In genomic region chr10:31031666-31032514, GRCh38 we compare ENCODE assay signal across 1 cellular context.
TF ChIP-seq lines count a peak whose summit lies in the region.

Gene ZNF438 (minus strand): TSS chr10:31031865. CDS start chr10:30877034, 154,831 bp downstream.

TF ChIP-seq in HepG2, 621 proteins besides CTCF, POLR2A, EP300 and RAD21 (continued from another document and continues in another):
- no peak; the same call in 1 of the 2 replicates for TF ChIP-seq TRAFD1 (CRISPR knock-in tag; IDR thresholded peaks at IDR 0.05; ENCODE audit: borderline replicate concordance)
- peak; percentile 37 for TF ChIP-seq HNRNPLL (IDR thresholded peaks at IDR 0.05; ENCODE audit: low read depth, low read length, poor library complexity, severe bottlenecking)
- TF ChIP-seq ZBTB42 (CRISPR knock-in tag; IDR thresholded peaks at IDR 0.05), result peak; percentile 52; the same call in 1 of the 2 replicates
- no peak for TF ChIP-seq SMAD1 (CRISPR knock-in tag; IDR thresholded peaks at IDR 0.05; ENCODE audit: borderline replicate concordance, low read depth)
- TF ChIP-seq GFI1 (CRISPR knock-in tag; IDR thresholded peaks at IDR 0.05; ENCODE audit: borderline replicate concordance), result peak; percentile 34; the same call in 1 of the 2 replicates
- peak; percentile 32; the same call in 1 of the 2 replicates for TF ChIP-seq ZNF441 (CRISPR knock-in tag; IDR thresholded peaks at IDR 0.05; ENCODE audit: borderline replicate concordance)
- TF ChIP-seq ZFAT (CRISPR knock-in tag; conservative IDR thresholded peaks at IDR 0.05), result 0 out of 2 replicates have a peak, but pooled peaks have one; percentile 68
- no peak for TF ChIP-seq NR3C1 (CRISPR knock-in tag; IDR thresholded peaks at IDR 0.05)
- peak; percentile 21; the same call in 1 of the 2 replicates for TF ChIP-seq DRAP1 (CRISPR knock-in tag; IDR thresholded peaks at IDR 0.05)
- 0 out of 2 replicates have a peak, but pooled peaks have one; percentile 43 for TF ChIP-seq POLR2AphosphoS5 (IDR thresholded peaks at IDR 0.05; ENCODE audit: low read depth, low read length)
- 0 out of 2 replicates have a peak, but pooled peaks have one; percentile 43 for TF ChIP-seq ZNF354B (CRISPR knock-in tag; IDR thresholded peaks at IDR 0.05)
- no peak for TF ChIP-seq HMG20A (CRISPR knock-in tag; IDR thresholded peaks at IDR 0.05; ENCODE audit: borderline replicate concordance)
- TF ChIP-seq ZNF234 (CRISPR knock-in tag; conservative IDR thresholded peaks at IDR 0.05), result peak; percentile 87; the same call in 1 of the 2 replicates
- 0 out of 2 replicates have a peak, but pooled peaks have one; percentile 42 for TF ChIP-seq HNRNPUL1 (IDR thresholded peaks at IDR 0.05; ENCODE audit: low read depth, low read length)
- no peak for TF ChIP-seq ELF4 (CRISPR knock-in tag; IDR thresholded peaks at IDR 0.05; ENCODE audit: borderline replicate concordance)
- TF ChIP-seq SRSF9 (IDR thresholded peaks at IDR 0.05; ENCODE audit: borderline replicate concordance, insufficient read depth, low read depth, low read length, poor library complexity, severe bottlenecking), result no peak
- TF ChIP-seq, protein P1, sequence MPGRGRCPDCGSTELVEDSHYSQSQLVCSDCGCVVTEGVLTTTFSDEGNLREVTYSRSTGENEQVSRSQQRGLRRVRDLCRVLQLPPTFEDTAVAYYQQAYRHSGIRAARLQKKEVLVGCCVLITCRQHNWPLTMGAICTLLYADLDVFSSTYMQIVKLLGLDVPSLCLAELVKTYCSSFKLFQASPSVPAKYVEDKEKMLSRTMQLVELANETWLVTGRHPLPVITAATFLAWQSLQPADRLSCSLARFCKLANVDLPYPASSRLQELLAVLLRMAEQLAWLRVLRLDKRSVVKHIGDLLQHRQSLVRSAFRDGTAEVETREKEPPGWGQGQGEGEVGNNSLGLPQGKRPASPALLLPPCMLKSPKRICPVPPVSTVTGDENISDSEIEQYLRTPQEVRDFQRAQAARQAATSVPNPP (CRISPR knock-in tag; IDR thresholded peaks at IDR 0.05), result 0 out of 2 replicates have a peak, but pooled peaks have one; percentile 59
- TF ChIP-seq KDM2A (CRISPR knock-in tag; IDR thresholded peaks at IDR 0.05; ENCODE audit: borderline replicate concordance, low read depth), result peak; percentile 70; the same call in 1 of the 2 replicates
- TF ChIP-seq, protein P2, sequence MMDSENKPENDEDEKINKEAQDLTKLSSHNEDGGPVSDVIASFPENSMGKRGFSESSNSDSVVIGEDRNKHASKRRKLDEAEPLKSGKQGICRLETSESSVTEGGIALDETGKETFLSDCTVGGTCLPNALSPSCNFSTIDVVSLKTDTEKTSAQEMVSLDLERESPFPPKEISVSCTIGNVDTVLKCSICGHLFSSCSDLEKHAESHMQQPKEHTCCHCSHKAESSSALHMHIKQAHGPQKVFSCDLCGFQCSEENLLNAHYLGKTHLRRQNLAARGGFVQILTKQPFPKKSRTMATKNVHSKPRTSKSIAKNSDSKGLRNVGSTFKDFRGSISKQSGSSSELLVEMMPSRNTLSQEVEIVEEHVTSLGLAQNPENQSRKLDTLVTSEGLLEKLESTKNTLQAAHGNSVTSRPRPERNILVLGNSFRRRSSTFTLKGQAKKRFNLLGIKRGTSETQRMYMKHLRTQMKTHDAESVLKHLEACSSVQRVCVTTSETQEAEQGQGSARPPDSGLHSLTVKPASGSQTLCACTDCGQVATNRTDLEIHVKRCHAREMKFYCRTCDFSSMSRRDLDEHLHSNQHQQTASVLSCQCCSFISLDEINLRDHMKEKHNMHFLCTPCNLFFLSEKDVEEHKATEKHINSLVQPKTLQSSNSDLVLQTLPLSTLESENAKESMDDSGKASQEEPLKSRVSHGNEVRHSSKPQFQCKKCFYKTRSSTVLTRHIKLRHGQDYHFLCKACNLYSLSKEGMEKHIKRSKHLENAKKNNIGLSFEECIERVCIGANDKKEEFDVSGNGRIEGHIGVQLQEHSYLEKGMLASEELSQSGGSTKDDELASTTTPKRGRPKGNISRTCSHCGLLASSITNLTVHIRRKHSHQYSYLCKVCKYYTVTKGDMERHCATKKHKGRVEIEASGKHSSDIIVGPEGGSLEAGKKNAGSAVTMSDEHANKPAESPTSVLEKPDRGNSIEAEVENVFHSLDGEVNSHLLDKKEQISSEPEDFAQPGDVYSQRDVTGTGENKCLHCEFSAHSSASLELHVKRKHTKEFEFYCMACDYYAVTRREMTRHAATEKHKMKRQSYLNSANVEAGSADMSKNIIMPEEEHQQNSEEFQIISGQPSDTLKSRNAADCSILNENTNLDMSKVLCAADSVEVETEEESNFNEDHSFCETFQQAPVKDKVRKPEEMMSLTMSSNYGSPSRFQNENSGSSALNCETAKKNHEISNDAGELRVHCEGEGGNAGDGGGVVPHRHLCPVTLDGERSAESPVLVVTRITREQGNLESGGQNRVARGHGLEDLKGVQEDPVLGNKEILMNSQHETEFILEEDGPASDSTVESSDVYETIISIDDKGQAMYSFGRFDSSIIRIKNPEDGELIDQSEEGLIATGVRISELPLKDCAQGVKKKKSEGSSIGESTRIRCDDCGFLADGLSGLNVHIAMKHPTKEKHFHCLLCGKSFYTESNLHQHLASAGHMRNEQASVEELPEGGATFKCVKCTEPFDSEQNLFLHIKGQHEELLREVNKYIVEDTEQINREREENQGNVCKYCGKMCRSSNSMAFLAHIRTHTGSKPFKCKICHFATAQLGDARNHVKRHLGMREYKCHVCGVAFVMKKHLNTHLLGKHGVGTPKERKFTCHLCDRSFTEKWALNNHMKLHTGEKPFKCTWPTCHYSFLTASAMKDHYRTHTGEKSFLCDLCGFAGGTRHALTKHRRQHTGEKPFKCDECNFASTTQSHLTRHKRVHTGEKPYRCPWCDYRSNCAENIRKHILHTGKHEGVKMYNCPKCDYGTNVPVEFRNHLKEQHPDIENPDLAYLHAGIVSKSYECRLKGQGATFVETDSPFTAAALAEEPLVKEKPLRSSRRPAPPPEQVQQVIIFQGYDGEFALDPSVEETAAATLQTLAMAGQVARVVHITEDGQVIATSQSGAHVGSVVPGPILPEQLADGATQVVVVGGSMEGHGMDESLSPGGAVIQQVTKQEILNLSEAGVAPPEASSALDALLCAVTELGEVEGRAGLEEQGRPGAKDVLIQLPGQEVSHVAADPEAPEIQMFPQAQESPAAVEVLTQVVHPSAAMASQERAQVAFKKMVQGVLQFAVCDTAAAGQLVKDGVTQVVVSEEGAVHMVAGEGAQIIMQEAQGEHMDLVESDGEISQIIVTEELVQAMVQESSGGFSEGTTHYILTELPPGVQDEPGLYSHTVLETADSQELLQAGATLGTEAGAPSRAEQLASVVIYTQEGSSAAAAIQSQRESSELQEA (CRISPR knock-in tag; IDR thresholded peaks at IDR 0.05; ENCODE audit: not compliant biosample characterization), result no peak
- peak; percentile 80 for TF ChIP-seq ATF7 (IDR thresholded peaks at IDR 0.05)
- TF ChIP-seq ATF7 (CRISPR knock-in tag; IDR thresholded peaks at IDR 0.05), result peak; percentile 61; the same call in 1 of the 2 replicates
- no peak for TF ChIP-seq TAF15 (IDR thresholded peaks at IDR 0.05; ENCODE audit: low read depth, low read length, poor library complexity, severe bottlenecking)
- TF ChIP-seq, protein P3, sequence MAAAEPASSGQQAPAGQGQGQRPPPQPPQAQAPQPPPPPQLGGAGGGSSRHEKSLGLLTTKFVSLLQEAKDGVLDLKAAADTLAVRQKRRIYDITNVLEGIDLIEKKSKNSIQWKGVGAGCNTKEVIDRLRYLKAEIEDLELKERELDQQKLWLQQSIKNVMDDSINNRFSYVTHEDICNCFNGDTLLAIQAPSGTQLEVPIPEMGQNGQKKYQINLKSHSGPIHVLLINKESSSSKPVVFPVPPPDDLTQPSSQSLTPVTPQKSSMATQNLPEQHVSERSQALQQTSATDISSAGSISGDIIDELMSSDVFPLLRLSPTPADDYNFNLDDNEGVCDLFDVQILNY (CRISPR knock-in tag; conservative IDR thresholded peaks at IDR 0.05), result peak; percentile 51; the same call in 1 of the 2 replicates
- TF ChIP-seq ZNF337 (CRISPR knock-in tag; IDR thresholded peaks at IDR 0.05; ENCODE audit: borderline replicate concordance, low read depth), result no peak
- TF ChIP-seq AGO1 (IDR thresholded peaks at IDR 0.05; ENCODE audit: low read depth, low read length, poor library complexity, severe bottlenecking), result no peak
- 0 out of 2 replicates have a peak, but pooled peaks have one; percentile 3 for TF ChIP-seq BHLHE40 (IDR thresholded peaks at IDR 0.05; ENCODE audit: low read length)
- TF ChIP-seq ZNF512B (CRISPR knock-in tag; IDR thresholded peaks at IDR 0.05; ENCODE audit: borderline replicate concordance), result no peak
- no peak for TF ChIP-seq PTBP1 (IDR thresholded peaks at IDR 0.05; ENCODE audit: low read depth, low read length, poor library complexity, severe bottlenecking)
- TF ChIP-seq, protein P4, sequence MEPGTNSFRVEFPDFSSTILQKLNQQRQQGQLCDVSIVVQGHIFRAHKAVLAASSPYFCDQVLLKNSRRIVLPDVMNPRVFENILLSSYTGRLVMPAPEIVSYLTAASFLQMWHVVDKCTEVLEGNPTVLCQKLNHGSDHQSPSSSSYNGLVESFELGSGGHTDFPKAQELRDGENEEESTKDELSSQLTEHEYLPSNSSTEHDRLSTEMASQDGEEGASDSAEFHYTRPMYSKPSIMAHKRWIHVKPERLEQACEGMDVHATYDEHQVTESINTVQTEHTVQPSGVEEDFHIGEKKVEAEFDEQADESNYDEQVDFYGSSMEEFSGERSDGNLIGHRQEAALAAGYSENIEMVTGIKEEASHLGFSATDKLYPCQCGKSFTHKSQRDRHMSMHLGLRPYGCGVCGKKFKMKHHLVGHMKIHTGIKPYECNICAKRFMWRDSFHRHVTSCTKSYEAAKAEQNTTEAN (CRISPR knock-in tag; conservative IDR thresholded peaks at IDR 0.05), result peak; percentile 76; the same call in 1 of the 2 replicates
- peak; percentile 66; the same call in 1 of the 2 replicates for TF ChIP-seq ZNF224 (CRISPR knock-in tag; IDR thresholded peaks at IDR 0.05)
